30 cellular contexts compared by ENCODE assay signal in the genomic region with DNA sequence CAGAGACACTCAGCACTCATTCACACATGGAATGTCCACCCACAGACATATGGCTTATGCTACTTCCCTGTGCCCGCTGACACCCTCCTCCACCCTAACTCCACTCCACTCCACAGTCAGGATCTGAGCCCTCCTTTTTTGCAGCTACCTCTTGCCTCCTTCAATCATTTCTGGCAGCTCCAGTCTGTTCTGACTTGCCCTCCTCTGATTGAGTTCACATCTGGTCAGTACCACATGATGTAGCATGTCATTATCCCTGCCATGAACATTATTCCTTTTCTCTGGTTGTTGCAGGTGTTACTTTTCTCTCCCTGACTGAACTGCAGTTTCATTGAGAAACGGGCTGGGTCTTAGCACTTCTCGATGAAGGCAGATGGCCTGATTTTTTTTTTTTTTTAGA.
"Had no signal": no experiment of that assay in that cellular context is flagged by ENCODE, and none has a peak within 500 bp of the region (broad histone marks: within the 10 kb centered on the region; RNA-seq: fewer than 3 reads in every experiment).

No MANE protein-coding gene starts in this region.

- H3K36me3 Mint-ChIP-seq: naive B cell; stimulated activated memory B cell treated with anti-CD40 and anti-IgM and Interleukin-4, amounts not matched to agents 10 μg/mL and 1 μg/mL and 100 μg/mL, for 72 hours had no signal

- H3K4me3 Mint-ChIP-seq: activated CD4-positive, alpha-beta T cell treated with anti-CD3 and anti-CD28 coated beads for 36 hours; activated T-cell treated with anti-CD3 and anti-CD28 coated beads, Interleukin-2, amount 50 U/mL, for 72 hours; naive B cell; stimulated activated memory B cell treated with anti-CD40 and anti-IgM and Interleukin-4, amounts not matched to agents 10 μg/mL and 1 μg/mL and 100 μg/mL, for 72 hours; stimulated activated naive CD8-positive, alpha-beta T cell treated with anti-CD3 and anti-CD28 coated beads, Interleukin-15, amount 100 ng/mL, for 72 hours; T-helper 2 cell treated with Interferon-gamma antibody and Interleukin-4, amounts not matched to agents 5 μg/mL and 100 μg/mL, for 36 hours had no signal

- H3K9me3 ChIP-seq: colonic mucosa, pancreas, prostate gland, sigmoid colon, thyroid gland, upper lobe of left lung had no signal

- H3K27ac ChIP-seq: cardiac muscle cell, colonic mucosa, dorsolateral prefrontal cortex, pancreas, prostate gland, sigmoid colon, thyroid gland, upper lobe of left lung had no signal

- H3K27ac Mint-ChIP-seq: activated CD4-positive, alpha-beta T cell treated with anti-CD3 and anti-CD28 coated beads for 36 hours; activated naive CD4-positive, alpha-beta T cell treated with anti-CD3 and anti-CD28 coated beads, Interleukin-2, amount 50 U/mL, for 72 hours; activated T-cell treated with anti-CD3 and anti-CD28 coated beads, Interleukin-2, amount 50 U/mL, for 72 hours; naive B cell; stimulated activated memory B cell treated with anti-CD40 and anti-IgM and Interleukin-4, amounts not matched to agents 10 μg/mL and 1 μg/mL and 100 μg/mL, for 72 hours; stimulated activated naive CD8-positive, alpha-beta T cell treated with anti-CD3 and anti-CD28 coated beads, Interleukin-15, amount 100 ng/mL, for 72 hours; T-helper 2 cell treated with Interferon-gamma antibody and Interleukin-4, amounts not matched to agents 5 μg/mL and 100 μg/mL, for 36 hours had no signal

- H3K36me3 ChIP-seq: cardiac muscle cell, colonic mucosa, pancreas, prostate gland, sigmoid colon, thyroid gland, upper lobe of left lung had no signal

- H3K4me1 Mint-ChIP-seq: activated CD4-positive, alpha-beta T cell treated with anti-CD3 and anti-CD28 coated beads for 36 hours; naive B cell; stimulated activated memory B cell treated with anti-CD40 and anti-IgM and Interleukin-4, amounts not matched to agents 10 μg/mL and 1 μg/mL and 100 μg/mL, for 72 hours; stimulated activated naive CD8-positive, alpha-beta T cell treated with anti-CD3 and anti-CD28 coated beads, Interleukin-15, amount 100 ng/mL, for 72 hours had no signal

- H3K4me2 ChIP-seq: smooth muscle cell had no signal

- H3K27me3 ChIP-seq: cardiac muscle cell, colonic mucosa, dorsolateral prefrontal cortex, pancreas, sigmoid colon, thyroid gland, upper lobe of left lung had no signal

- H3K9me3 Mint-ChIP-seq: T-helper 2 cell treated with Interferon-gamma antibody and Interleukin-4, amounts not matched to agents 5 μg/mL and 100 μg/mL, for 36 hours had no signal

- H3K4me3 ChIP-seq: cardiac muscle cell, colonic mucosa, dorsolateral prefrontal cortex, pancreas, prostate gland, sigmoid colon, smooth muscle cell, thyroid gland, upper lobe of left lung had no signal

- H3K4me1 ChIP-seq: colonic mucosa, pancreas, prostate gland, sigmoid colon, thyroid gland, upper lobe of left lung had no signal

- DNase-seq: activated CD4-positive, alpha-beta T cell treated with anti-CD3 and anti-CD28 coated beads for 36 hours; activated CD4-positive, CD25-positive, alpha-beta regulatory T cell; activated naive CD4-positive, alpha-beta T cell; activated T-cell treated with anti-CD3 and anti-CD28 coated beads for 4 hours; activated T-cell treated with anti-CD3 and anti-CD28 coated beads, Interleukin-2, amount 50 U/mL, for 72 hours; cerebellar nuclear complex; colonic mucosa; effector memory CD4-positive, alpha-beta T cell; erythroblast; head of caudate nucleus; hippocampal formation; left cardiac atrium; left ventricle myocardium superior; naive B cell; nucleus accumbens; pancreas; sigmoid colon; stimulated activated CD4-positive, alpha-beta T cell treated with anti-CD3 and anti-CD28 coated beads, Interleukin-1b, Interleukin-23, amount 100 ng/mL, for 48 hours; stimulated activated CD4-positive, alpha-beta T cell treated with anti-CD3 and anti-CD28 coated beads, Interleukin-4, amount 100 ng/mL, for 4 hours; stimulated activated CD8-positive, alpha-beta memory T cell treated with anti-CD3 and anti-CD28 coated beads, Interleukin-4, amount 100 ng/mL, for 48 hours; stimulated activated naive CD8-positive, alpha-beta T cell treated with anti-CD3 and anti-CD28 coated beads, Interleukin-15, amount 100 ng/mL, for 72 hours; thyroid gland had no signal
